ENCODE assay signal across 16 cellular contexts in genomic region chr20:63125581-63125892, GRCh38.
DNase-seq lines count a peak whose midpoint lies in the region; ATAC-seq, FAIRE-seq and TF ChIP-seq lines count a peak whose summit lies in the region.
"Had no signal": no experiment of that assay in that cellular context is flagged by ENCODE, and none has a peak within 500 bp of the region (broad histone marks: within the 10 kb centered on the region; RNA-seq: fewer than 3 reads in every experiment).

No MANE protein-coding gene starts in this region.

- H3K27me3 ChIP-seq in H7 (ENCODE audit: control insufficient read depth, insufficient read depth, low read length) (peaks cover 4% of the 10 kb centered on the region), bronchial epithelial cell (ENCODE audit: control insufficient read depth, insufficient read depth, low read length) (no peaks in the 10 kb centered on the region), A673 (replicated peaks; ENCODE audit: insufficient read depth, low read depth, low read length, poor library complexity) (peaks cover 88% of the 10 kb centered on the region)

- no peak for TF ChIP-seq CTCF in bronchial epithelial cell (IDR thresholded peaks at IDR 0.05; ENCODE audit: insufficient read depth, low read length, severe bottlenecking)
- no peak for TF ChIP-seq CTCF in A673 (conservative IDR thresholded peaks at IDR 0.05; ENCODE audit: low read depth, low read length)

- intact Hi-C loops in A673 (cut with micrococcal nuclease; ENCODE audit: unreplicated experiment), result no loop called here

- H3K4me3 ChIP-seq in H7 (ENCODE audit: insufficient read depth, low read depth, low read length), result no peak overlapping the region
- H3K4me3 ChIP-seq in bronchial epithelial cell (ENCODE audit: low read depth, low read length), result no peak overlapping the region
- no peak overlapping the region for H3K4me3 ChIP-seq in A673 (ENCODE audit: low read depth, low read length, poor library complexity, severe bottlenecking)
- H3K4me3 ChIP-seq: HAP-1 had no signal

- BruUV-seq in A673 (replicated peaks; lab: Mats Ljungman, UMichigan), result no TSS peak

- DNase-seq in NCI-H1436 (lab: John Stamatoyannopoulos, UW) (peak; percentile 22), NCI-H1436 treated with DMSO at 0.1 percent for 48 hours (lab: John Stamatoyannopoulos, UW) (no peak), H7 (peak; percentile 57), OCI-M1 (lab: John Stamatoyannopoulos, UW) (peak; percentile 23), bronchial epithelial cell (ENCODE audit: low read depth) (no peak), A673 (ENCODE audit: low spot score) (no peak), LoVo (ENCODE audit: low spot score) (no peak)
- DNase-seq: 8988T, ACHN, C1 segment of cervical spinal cord, Calu3, DMS 273 treated with DMSO at 0.1 percent for 48 hours, GOT3, HFFc6 had no signal

- ATAC-seq in GM21528 (IDR thresholded peaks at IDR 0.05; ENCODE audit: low FRiP score, unreplicated experiment), result no peak

- H3K4me1 ChIP-seq in A673 (ENCODE audit: insufficient read depth, low read length, poor library complexity, severe bottlenecking), result no peaks in the 10 kb centered on the region
- H3K4me1 ChIP-seq: HAP-1 had no signal

- peak; percentile 18 for FAIRE-seq in bronchial epithelial cell (lab: Jason Lieb, UNC)

- POLR2A ChIA-PET in A673 (lab: Charles Lee; ENCODE audit: low non-redundant PET), result no interaction called here

- CTCF ChIA-PET in A673 (lab: Charles Lee), result no interaction called here

- H3K9me3 ChIP-seq in A673 (ENCODE audit: low read depth, low read length, poor library complexity, severe bottlenecking), result no peaks in the 10 kb centered on the region
- H3K9me3 ChIP-seq: HAP-1 had no signal

- H3K27ac ChIP-seq in A673 (ENCODE audit: low read depth, low read length, poor library complexity, severe bottlenecking), result no peak overlapping the region

- H3K36me3 ChIP-seq in H7 (replicated peaks; ENCODE audit: control insufficient read depth, insufficient read depth, low read length), result no peaks in the 10 kb centered on the region
- H3K36me3 ChIP-seq in bronchial epithelial cell (ENCODE audit: control insufficient read depth, insufficient read depth, low read length), result no peaks in the 10 kb centered on the region
- H3K36me3 ChIP-seq in A673 (ENCODE audit: insufficient read depth, low read length, poor library complexity, severe bottlenecking), result no peaks in the 10 kb centered on the region
- H3K36me3 ChIP-seq: HAP-1 had no signal

Comparison
In these comparisons a context has a peak if more than half of its experiments do, and no peak if none do; other contexts are left out.
1. DNase-seq: peak in NCI-H1436 (single experiment), H7 (single experiment) and OCI-M1 (single experiment); none in NCI-H1436 treated with DMSO at 0.1 percent for 48 hours (single experiment), bronchial epithelial cell (single experiment), A673 (single experiment) and LoVo (single experiment).